8 cellular contexts compared by ENCODE assay signal in the genomic region with DNA sequence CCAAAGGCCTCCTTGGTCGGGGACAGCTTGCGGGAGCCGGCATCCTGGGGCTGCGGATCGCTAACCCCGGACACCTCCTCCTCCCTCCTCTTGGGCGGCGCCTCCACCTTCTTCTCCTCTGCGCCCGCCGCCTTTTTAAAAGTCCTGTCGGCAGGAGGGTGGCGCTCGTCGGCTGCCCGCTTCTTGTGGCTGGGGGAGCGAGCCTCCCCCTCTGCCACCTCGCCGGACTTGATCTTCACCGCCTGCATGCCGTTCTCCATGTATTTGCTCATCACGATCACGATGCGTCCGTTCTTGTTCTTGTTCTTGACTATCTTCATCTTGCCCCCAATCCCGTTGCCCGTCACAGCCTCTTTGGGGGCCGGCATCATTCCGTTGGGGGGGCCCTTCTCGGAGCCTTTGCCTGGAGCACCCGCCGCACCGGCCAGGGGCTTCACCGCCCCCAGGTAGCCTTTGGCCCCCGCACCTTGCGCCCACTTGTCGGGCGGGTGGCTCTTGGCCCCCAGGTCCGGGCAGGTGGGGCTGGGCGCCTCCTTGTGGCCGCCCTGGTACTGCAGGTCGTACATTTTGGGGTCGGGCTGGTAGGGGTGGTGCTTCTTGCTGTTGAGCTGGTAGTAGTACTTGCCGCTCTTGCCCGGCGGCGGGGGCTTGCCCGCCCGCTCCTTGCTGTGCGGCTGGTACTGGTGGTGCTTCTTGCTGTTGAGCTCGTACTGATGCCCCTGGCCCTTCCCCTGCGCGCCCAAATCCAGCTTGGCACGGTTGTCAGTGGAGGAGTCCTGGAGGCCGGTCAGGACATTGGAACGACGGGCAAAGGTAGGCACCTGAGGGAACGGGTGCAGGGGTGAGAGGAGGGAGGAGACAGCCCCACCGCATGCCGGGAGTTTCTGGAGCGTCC. TPM values are rescaled to one million over a fixed set of nuclear protein-coding genes. Genes with fewer than 3 reads are reported as not detected.
A peak's percentile ranks its signal among the peaks of the same experiment; 100 is the strongest.
DNase-seq lines count a peak whose midpoint lies in the region; ATAC-seq and TF ChIP-seq lines count a peak whose summit lies in the region.

No MANE protein-coding gene starts in this region.

- peak; percentile 67 for DNase-seq in activated CD8-positive, alpha-beta T cell treated with anti-CD3 and anti-CD28 coated beads for 36 hours
- no peak for DNase-seq in activated CD8-positive, alpha-beta T cell treated with anti-CD3 and anti-CD28 coated beads, Interleukin-2, amount 10 ng/mL, durations not matched to agents 7 days and 5 days
- DNase-seq in T-cell (peak in 18 of 34 experiments; percentile 30 to 64 (median 50)), fibroblast of mammary gland (ENCODE audit: low read depth) (no peak), epidermal melanocyte (ENCODE audit: insufficient read length, low spot score) (no peak), H4 (ENCODE audit: low spot score) (no peak)
- peak; percentile 71 for DNase-seq in stimulated activated naive CD8-positive, alpha-beta T cell treated with anti-CD3 and anti-CD28 coated beads, Interleukin-15, Interleukin-2, amounts not matched to agents 100 U/mL and 50 U/mL, for 24 hours

- POLR2A ChIA-PET in activated CD8-positive, alpha-beta T cell treated with anti-CD3 and anti-CD28 coated beads for 36 hours (lab: Charles Lee) = interaction anchor here (0.6 to 1.3 kb wide), 4 partner anchors 15 to 28 kb away, joined by 3 to 4 read pairs (median 3); no protein-coding TSS in a partner anchor
- POLR2A ChIA-PET in activated CD8-positive, alpha-beta T cell treated with anti-CD3 and anti-CD28 coated beads, Interleukin-2, amount 10 ng/mL, durations not matched to agents 7 days and 5 days (lab: Charles Lee) = interaction anchor here (2.2 kb wide), 1 partner anchor 16 kb away, joined by 12 read pairs; no protein-coding TSS in a partner anchor
- POLR2A ChIA-PET in T-cell (lab: Charles Lee) = no interaction called here

- no peak overlapping the region for H3K4me3 ChIP-seq in fibroblast of mammary gland (ENCODE audit: control insufficient read depth, low read depth, low read length)

- no peak overlapping the region for H3K4me3 Mint-ChIP-seq in activated CD8-positive, alpha-beta T cell treated with anti-CD3 and anti-CD28 coated beads for 36 hours
- H3K4me3 Mint-ChIP-seq in activated CD8-positive, alpha-beta T cell treated with anti-CD3 and anti-CD28 coated beads, Interleukin-2, amount 10 ng/mL, durations not matched to agents 7 days and 5 days = no peak overlapping the region
- H3K4me3 Mint-ChIP-seq in T-cell = peak overlapping the region in 1 of 3 donors; percentile 60

- H3K27me3 Mint-ChIP-seq in activated CD8-positive, alpha-beta T cell treated with anti-CD3 and anti-CD28 coated beads for 36 hours = peaks cover under 1% of the 10 kb centered on the region
- H3K27me3 Mint-ChIP-seq in activated CD8-positive, alpha-beta T cell treated with anti-CD3 and anti-CD28 coated beads, Interleukin-2, amount 10 ng/mL, durations not matched to agents 7 days and 5 days (ENCODE audit: low read depth) = peaks cover 3% of the 10 kb centered on the region
- peaks cover 0 to under 1% of the 10 kb centered on the region in 2 donors for H3K27me3 Mint-ChIP-seq in T-cell

- CTCF ChIA-PET in activated CD8-positive, alpha-beta T cell treated with anti-CD3 and anti-CD28 coated beads for 36 hours (lab: Charles Lee) = interaction anchor here (0.6 to 4.0 kb wide), 16 partner anchors 9 to 136 kb away, joined by 3 to 56 read pairs (median 6); no protein-coding TSS in a partner anchor
- CTCF ChIA-PET in activated CD8-positive, alpha-beta T cell treated with anti-CD3 and anti-CD28 coated beads, Interleukin-2, amount 10 ng/mL, durations not matched to agents 7 days and 5 days (lab: Charles Lee) = interaction anchor here (0.7 to 4.4 kb wide), 11 partner anchors 10 to 89 kb away, joined by 3 to 33 read pairs (median 4); no protein-coding TSS in a partner anchor
- CTCF ChIA-PET in T-cell (lab: Charles Lee) = interaction anchor here in 1 of 2 donors (0.8 kb wide), 1 partner anchor 89 kb away, joined by 7 read pairs; no protein-coding TSS in a partner anchor

- TF ChIP-seq CTCF in activated CD8-positive, alpha-beta T cell treated with anti-CD3 and anti-CD28 coated beads for 36 hours (IDR thresholded peaks at IDR 0.05) = peak; percentile 90
- peak; percentile 44 for TF ChIP-seq CTCF in fibroblast of mammary gland (conservative IDR thresholded peaks at IDR 0.05; ENCODE audit: control insufficient read depth, insufficient read depth, low read depth, low read length)

- H3K27ac Mint-ChIP-seq in activated CD8-positive, alpha-beta T cell treated with anti-CD3 and anti-CD28 coated beads for 36 hours = no peak overlapping the region
- no peak overlapping the region for H3K27ac Mint-ChIP-seq in activated CD8-positive, alpha-beta T cell treated with anti-CD3 and anti-CD28 coated beads, Interleukin-2, amount 10 ng/mL, durations not matched to agents 7 days and 5 days
- H3K27ac Mint-ChIP-seq in T-cell = no peak overlapping the region

- no peak for ATAC-seq in activated CD8-positive, alpha-beta T cell treated with anti-CD3 and anti-CD28 coated beads for 36 hours
- ATAC-seq in activated CD8-positive, alpha-beta T cell treated with anti-CD3 and anti-CD28 coated beads, Interleukin-2, amount 10 ng/mL, durations not matched to agents 7 days and 5 days = no peak
- no peak for ATAC-seq in T-cell (replicated peaks in 1 of 4)
- ATAC-seq in stimulated activated naive CD8-positive, alpha-beta T cell treated with anti-CD3 and anti-CD28 coated beads, Interleukin-15, Interleukin-2, amounts not matched to agents 100 U/mL and 50 U/mL, for 24 hours = no peak
- ATAC-seq in HG03469 (IDR thresholded peaks at IDR 0.05; ENCODE audit: unreplicated experiment) = no peak

- peaks cover 29% of the 10 kb centered on the region for H3K4me1 Mint-ChIP-seq in activated CD8-positive, alpha-beta T cell treated with anti-CD3 and anti-CD28 coated beads for 36 hours (ENCODE audit: low read depth)
- peaks cover 33% of the 10 kb centered on the region for H3K4me1 Mint-ChIP-seq in activated CD8-positive, alpha-beta T cell treated with anti-CD3 and anti-CD28 coated beads, Interleukin-2, amount 10 ng/mL, durations not matched to agents 7 days and 5 days (ENCODE audit: low read depth)
- peaks cover 21 to 46% (median 25%) of the 10 kb centered on the region in 3 donors for H3K4me1 Mint-ChIP-seq in T-cell

- peaks cover 18% of the 10 kb centered on the region for H3K36me3 Mint-ChIP-seq in activated CD8-positive, alpha-beta T cell treated with anti-CD3 and anti-CD28 coated beads for 36 hours (ENCODE audit: low read depth)
- peaks cover 39% of the 10 kb centered on the region for H3K36me3 Mint-ChIP-seq in activated CD8-positive, alpha-beta T cell treated with anti-CD3 and anti-CD28 coated beads, Interleukin-2, amount 10 ng/mL, durations not matched to agents 7 days and 5 days (ENCODE audit: low read depth)
- peaks cover 18% of the 10 kb centered on the region for H3K36me3 Mint-ChIP-seq in T-cell

- no peaks in the 10 kb centered on the region for H3K9me3 Mint-ChIP-seq in activated CD8-positive, alpha-beta T cell treated with anti-CD3 and anti-CD28 coated beads for 36 hours
- no peaks in the 10 kb centered on the region for H3K9me3 Mint-ChIP-seq in activated CD8-positive, alpha-beta T cell treated with anti-CD3 and anti-CD28 coated beads, Interleukin-2, amount 10 ng/mL, durations not matched to agents 7 days and 5 days (ENCODE audit: insufficient read depth)
- no peaks in the 10 kb centered on the region for H3K9me3 Mint-ChIP-seq in T-cell

- intact Hi-C loops in activated CD8-positive, alpha-beta T cell treated with anti-CD3 and anti-CD28 coated beads for 36 hours (cut with micrococcal nuclease) = loop anchor here (5.0 kb wide), 1 partner anchor 38 kb away; a partner anchor contains a TSS

RNA-seq across cellular contexts. Expression of a gene that starts 4.4 kb away (rescaled TPM):
- total RNA-seq in activated CD8-positive, alpha-beta T cell treated with anti-CD3 and anti-CD28 coated beads for 36 hours = 10 to 100 TPM; 23.9 to 28.0 TPM
- total RNA-seq in activated CD8-positive, alpha-beta T cell treated with anti-CD3 and anti-CD28 coated beads, Interleukin-2, amount 10 ng/mL, durations not matched to agents 7 days and 5 days = 10 to 100 TPM; 50.3 to 57.2 TPM
- 100 to 1,000 TPM in 2 of 5 donors, 10 to 100 TPM in 3; 63.2 to 138 (median 70.2) TPM for total RNA-seq in T-cell
- 16.0 and 18.7 TPM in 2 replicates for total RNA-seq in H4 (2014; rRNA removed; shearing (Covaris generic))

RNA-seq across cellular contexts. Expression of a gene that starts 37.9 kb away (rescaled TPM):
- 1 to 10 TPM; 7.0 to 9.4 TPM for total RNA-seq in activated CD8-positive, alpha-beta T cell treated with anti-CD3 and anti-CD28 coated beads for 36 hours
- total RNA-seq in activated CD8-positive, alpha-beta T cell treated with anti-CD3 and anti-CD28 coated beads, Interleukin-2, amount 10 ng/mL, durations not matched to agents 7 days and 5 days = 1 to 10 TPM; 8.6 to 9.4 TPM
- total RNA-seq in T-cell = 1 to 10 TPM; 1.9 to 5.1 (median 3.9) TPM
- 7.0 and 14.6 TPM in 2 replicates for total RNA-seq in H4 (2014; rRNA removed; shearing (Covaris generic))

RNA-seq across cellular contexts. Expression of a gene that starts 56.9 kb away (rescaled TPM):
- total RNA-seq in activated CD8-positive, alpha-beta T cell treated with anti-CD3 and anti-CD28 coated beads for 36 hours = 1 to 10 TPM; 8.0 to 9.7 TPM
- total RNA-seq in activated CD8-positive, alpha-beta T cell treated with anti-CD3 and anti-CD28 coated beads, Interleukin-2, amount 10 ng/mL, durations not matched to agents 7 days and 5 days = 10 to 100 TPM; 16.2 to 16.5 TPM
- total RNA-seq in T-cell = under 1 TPM; 0.43 to 0.79 (median 0.70) TPM
- 24.5 and 34.2 TPM in 2 replicates for total RNA-seq in H4 (2014; rRNA removed; shearing (Covaris generic))

Comparison
In these comparisons a context has a peak if more than half of its experiments do, and no peak if none do; other contexts are left out.
1. DNase-seq: peak in activated CD8-positive, alpha-beta T cell treated with anti-CD3 and anti-CD28 coated beads for 36 hours (single experiment), T-cell (18 of 34) and stimulated activated naive CD8-positive, alpha-beta T cell treated with anti-CD3 and anti-CD28 coated beads, Interleukin-15, Interleukin-2, amounts not matched to agents 100 U/mL and 50 U/mL, for 24 hours (single experiment); none in activated CD8-positive, alpha-beta T cell treated with anti-CD3 and anti-CD28 coated beads, Interleukin-2, amount 10 ng/mL, durations not matched to agents 7 days and 5 days (single experiment), fibroblast of mammary gland (single experiment), epidermal melanocyte (single experiment) and H4 (single experiment).
2. RNA of a gene that starts 56.9 kb away (total RNA-seq): 24.5 to 34.2 TPM in H4, 16.2 to 16.5 TPM in activated CD8-positive, alpha-beta T cell treated with anti-CD3 and anti-CD28 coated beads, Interleukin-2, amount 10 ng/mL, durations not matched to agents 7 days and 5 days and 8.0 to 9.7 TPM in activated CD8-positive, alpha-beta T cell treated with anti-CD3 and anti-CD28 coated beads for 36 hours; 0.43 to 0.79 TPM in T-cell; every median in the first group is over 4 times any median in the second.
3. POLR2A ChIA-PET loops: an anchor here in activated CD8-positive, alpha-beta T cell treated with anti-CD3 and anti-CD28 coated beads for 36 hours (0.6 to 1.3 kb wide) and activated CD8-positive, alpha-beta T cell treated with anti-CD3 and anti-CD28 coated beads, Interleukin-2, amount 10 ng/mL, durations not matched to agents 7 days and 5 days (2.2 kb wide); none called in T-cell.